8 cellular contexts compared by ENCODE assay signal in the genomic region with DNA sequence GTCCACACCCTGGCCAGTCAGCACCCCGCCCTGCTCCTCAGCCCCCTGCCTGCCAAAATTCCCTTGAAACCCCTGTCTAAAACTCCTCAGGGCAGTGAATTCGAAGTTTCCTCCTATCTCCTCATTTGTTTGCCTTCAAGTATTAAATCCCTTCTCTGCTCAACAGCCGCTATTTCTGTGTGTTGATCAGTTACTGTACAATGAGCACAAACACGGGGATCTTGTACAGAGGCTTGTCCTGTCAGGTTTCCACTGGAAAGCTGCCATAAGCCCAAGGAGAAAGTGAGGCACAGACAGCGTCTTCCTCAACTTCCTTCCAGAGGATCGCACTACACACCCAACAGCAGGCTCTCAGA. TPM values are rescaled to one million over a fixed set of nuclear protein-coding genes. Genes with fewer than 3 reads are reported as not detected.
DNase-seq lines count a peak whose midpoint lies in the region; ATAC-seq, FAIRE-seq and TF ChIP-seq lines count a peak whose summit lies in the region.
"Not testable (repeated sequence)": the region's sequence is repeated elsewhere in the genome, so short reads cannot be mapped to it uniquely, and the experiment has no call there.

No MANE protein-coding gene starts in this region.

- not testable (repeated sequence) for H4K91ac ChIP-seq in mesenchymal stem cell (ENCODE audit: low read length)

- H2AFZ ChIP-seq in keratinocyte (ENCODE audit: control insufficient read depth, low read length), result peak overlapping the region; percentile 10
- not testable (repeated sequence) for H2AFZ ChIP-seq in mesenchymal stem cell (ENCODE audit: low read depth, low read length)

- H3K27ac Mint-ChIP-seq in type B pancreatic cell, result peak overlapping the region; percentile 70

- not testable (repeated sequence) for H3K4ac ChIP-seq in mesenchymal stem cell (ENCODE audit: low read depth in 1 of 2, low read length in 2 of 2)

- dilution Hi-C loops in keratinocyte (cut with MboI; ENCODE audit: extremely low pct_ligation_motif_present, low sequenced_read_pairs), result not testable (repeated sequence)

- not testable (repeated sequence) for TF ChIP-seq EP300 in A549 (IDR thresholded peaks at IDR 0.05)

- H2BK120ac ChIP-seq in mesenchymal stem cell (ENCODE audit: low read depth, low read length), result not testable (repeated sequence)

- not testable (repeated sequence) for DNase-seq in A549 (ENCODE audit: low read depth in 1 of 2, low spot score in 1 of 2); RWPE1 (ENCODE audit: low spot score); keratinocyte (ENCODE audit: low read depth, low spot score); mesenchymal stem cell; type B pancreatic cell (ENCODE audit: extremely low spot score, unreplicated experiment)
- peak; percentile 27 for DNase-seq in HT1080 (ENCODE audit: low read depth)
- DNase-seq in bronchial epithelial cell (ENCODE audit: low read depth), result peak; percentile 78

- H3K9ac ChIP-seq in keratinocyte (ENCODE audit: control insufficient read depth, extremely low read depth, insufficient read depth, low read length) (peak overlapping the region; percentile 44), mesenchymal stem cell (ENCODE audit: low read length) (peak overlapping the region; percentile 49)

- not testable (repeated sequence) for H3K23ac ChIP-seq in mesenchymal stem cell (ENCODE audit: low read length in 2 of 2)

- POLR2A ChIA-PET in A549 (lab: Yijun Ruan, JAX); RWPE1 (lab: Yijun Ruan, JAX; ENCODE audit: low non-redundant PET): not testable (repeated sequence)

- not testable (repeated sequence) for H3K79me1 ChIP-seq in mesenchymal stem cell (replicated peaks; ENCODE audit: low read length, poor library complexity, severe bottlenecking)

- H3K36me3 ChIP-seq in bronchial epithelial cell (ENCODE audit: control insufficient read depth, insufficient read depth, low read length); keratinocyte (ENCODE audit: control insufficient read depth in 2 of 2, extremely low read depth in 1 of 2, insufficient read depth in 2 of 2, low read length in 2 of 2); mesenchymal stem cell (ENCODE audit: control insufficient read depth in 1 of 2, insufficient read depth in 2 of 2, low read depth in 1 of 2, low read length in 2 of 2): not testable (repeated sequence)

- H3K4me3 ChIP-seq in A549; bronchial epithelial cell (ENCODE audit: low read depth, low read length); keratinocyte (ENCODE audit: control insufficient read depth in 2 of 3, extremely low read depth in 1 of 3, insufficient read depth in 2 of 3, low read depth in 1 of 3, low read length in 3 of 3); mesenchymal stem cell (ENCODE audit: insufficient read depth in 1 of 2, low read depth in 1 of 2, low read length in 2 of 2): not testable (repeated sequence)

- H2AK5ac ChIP-seq in mesenchymal stem cell (ENCODE audit: low read length, severe bottlenecking), result not testable (repeated sequence)

- not testable (repeated sequence) for H4K20me1 ChIP-seq in keratinocyte (ENCODE audit: control insufficient read depth, extremely low read depth, insufficient read depth, low read length)

- H2BK15ac ChIP-seq in mesenchymal stem cell (ENCODE audit: low read depth, poor library complexity, severe bottlenecking), result not testable (repeated sequence)

- H3K27ac ChIP-seq in A549, result peak overlapping the region; percentile 89 to 91
- H3K27ac ChIP-seq in RWPE1, result peak overlapping the region; percentile 67
- peak overlapping the region; percentile 68 for H3K27ac ChIP-seq in keratinocyte (ENCODE audit: control insufficient read depth, insufficient read depth, low read length)
- not testable (repeated sequence) for H3K27ac ChIP-seq in mesenchymal stem cell (ENCODE audit: low read length, poor library complexity, severe bottlenecking)

- CTCF ChIA-PET in A549 (lab: Yijun Ruan, JAX), result not testable (repeated sequence)
- CTCF ChIA-PET in RWPE1 (lab: Yijun Ruan, JAX), result interaction anchor here (0.6 kb wide), 1 partner anchor 54 kb away, joined by 5 read pairs; no protein-coding TSS in a partner anchor

- not testable (repeated sequence) for TF ChIP-seq POLR2A in A549 (IDR thresholded peaks at IDR 0.05; ENCODE audit: low read length)

- H4K8ac ChIP-seq in mesenchymal stem cell (ENCODE audit: low read length), result not testable (repeated sequence)

- H3K79me2 ChIP-seq in keratinocyte (ENCODE audit: control insufficient read depth, insufficient read depth, low read length), result not testable (repeated sequence)

- H2BK12ac ChIP-seq in mesenchymal stem cell (ENCODE audit: low read length in 2 of 2), result not testable (repeated sequence)

- not testable (repeated sequence) for H3K36me3 Mint-ChIP-seq in type B pancreatic cell

- not testable (repeated sequence) for H3K18ac ChIP-seq in mesenchymal stem cell (ENCODE audit: low read depth in 1 of 2, low read length in 2 of 2)

- H3K4me3 Mint-ChIP-seq in type B pancreatic cell, result not testable (repeated sequence)

- H3K4me2 ChIP-seq in A549 (peak overlapping the region; percentile 62), keratinocyte (ENCODE audit: control insufficient read depth, extremely low read depth, insufficient read depth, low read depth, low read length) (peak overlapping the region; percentile 72)
- H3K4me2 ChIP-seq in mesenchymal stem cell (ENCODE audit: low read length, poor library complexity, severe bottlenecking), result not testable (repeated sequence)

- 36% methylated on average over 6 of the region's 6 CpGs for WGBS in A549 (ENCODE audit: missing lambda C conversion rate)
- 32% methylated on average over 2 of the region's 6 CpGs for WGBS in mesenchymal stem cell

- TF ChIP-seq CTCF in A549 (IDR thresholded peaks at IDR 0.05); RWPE1 (conservative IDR thresholded peaks at IDR 0.05; ENCODE audit: low read depth); bronchial epithelial cell (IDR thresholded peaks at IDR 0.05; ENCODE audit: insufficient read depth, low read length, severe bottlenecking); keratinocyte (optimal IDR thresholded peaks at IDR 0.05 in 1 of 3, IDR thresholded peaks at IDR 0.05 in 1 of 3, conservative IDR thresholded peaks at IDR 0.05 in 1 of 3; ENCODE audit: extremely low read depth in 1 of 3, insufficient read depth in 2 of 3, low read length in 3 of 3); type B pancreatic cell (conservative IDR thresholded peaks at IDR 0.05): not testable (repeated sequence)

- not testable (repeated sequence) for H2BK5ac ChIP-seq in mesenchymal stem cell (ENCODE audit: low read depth, low read length, poor library complexity, severe bottlenecking)

- H3K9me3 ChIP-seq in A549, result peaks cover 11% of the 10 kb centered on the region; the same call in 2 of the 3 replicates
- not testable (repeated sequence) for H3K9me3 ChIP-seq in keratinocyte (ENCODE audit: control insufficient read depth, low read depth, low read length); mesenchymal stem cell (ENCODE audit: control insufficient read depth, low read length)

- not testable (repeated sequence) for H3K9me1 ChIP-seq in keratinocyte (ENCODE audit: control insufficient read depth, extremely low read depth, insufficient read depth, low read length)

- not testable (repeated sequence) for H3K4me1 Mint-ChIP-seq in type B pancreatic cell (ENCODE audit: unreplicated experiment)

- not testable (repeated sequence) for TF ChIP-seq RAD21 in A549 (conservative IDR thresholded peaks at IDR 0.05 in 1 of 2, IDR thresholded peaks at IDR 0.05 in 1 of 2)

- not testable (repeated sequence) for H3K14ac ChIP-seq in mesenchymal stem cell (ENCODE audit: low read length in 2 of 2)

- ATAC-seq in A549 (0 out of 6 replicates have a peak, but pooled peaks of 1 of the 2 experiments have one; percentile 9), esophagus mucosa (peak; percentile 19)

- H3K27me3 Mint-ChIP-seq in type B pancreatic cell, result not testable (repeated sequence)

- H3K9me3 Mint-ChIP-seq in type B pancreatic cell, result not testable (repeated sequence)

- FAIRE-seq in A549 (lab: Jason Lieb, UNC); keratinocyte (lab: Jason Lieb, UNC): not testable (repeated sequence)
- FAIRE-seq in bronchial epithelial cell (lab: Jason Lieb, UNC), result peak; percentile 83

- H3K4me1 ChIP-seq in A549, result peaks cover 61% of the 10 kb centered on the region
- peaks cover 42% of the 10 kb centered on the region for H3K4me1 ChIP-seq in keratinocyte (ENCODE audit: control insufficient read depth, extremely low read depth, insufficient read depth, low read length)
- not testable (repeated sequence) for H3K4me1 ChIP-seq in mesenchymal stem cell (ENCODE audit: control insufficient read depth, insufficient read depth, low read depth, low read length)

- not testable (repeated sequence) for H3K27me3 ChIP-seq in bronchial epithelial cell (ENCODE audit: control insufficient read depth, insufficient read depth, low read length); keratinocyte (ENCODE audit: control insufficient read depth, extremely low read depth, insufficient read depth, low read length); mesenchymal stem cell (ENCODE audit: control insufficient read depth in 1 of 2, insufficient read depth in 1 of 2, low read length in 2 of 2)

RNA-seq across cellular contexts. Expression of gene AKR1C1, which starts 23.2 kb away (rescaled TPM):
- polyA plus RNA-seq in A549 (2011; rRNA removed), result 1,148 and 1,445 TPM in 2 replicates
- 341 and 343 TPM in 2 replicates for polyA plus RNA-seq in A549 (2012; cell fraction: cytosol; rRNA removed)
- polyA plus RNA-seq in A549 (2012; cell fraction: nucleus; rRNA removed), result 297 and 392 TPM in 2 replicates
- polyA plus RNA-seq in A549 (2017; fragmentation: RNase III; extraction: RNeasy Plus Mini Kit Qiagen cat#74134 plus additional on column Dnase treatment), result 642 to 1,056 TPM (median 970 TPM) in 3 replicates
- polyA minus RNA-seq in A549 (2011; rRNA and poly(A)+ RNA removed), result 365 and 496 TPM in 2 replicates
- total RNA-seq in HT1080 (2014; rRNA removed; shearing (Covaris generic)), result 3.1 and 3.9 TPM in 2 replicates
- polyA plus RNA-seq in HT1080 (2015; cell fraction: cytosol; rRNA removed), result 1.0 and 1.7 TPM in 2 replicates
- 0.96 and 1.7 TPM in 2 replicates for polyA plus RNA-seq in HT1080 (2015; cell fraction: nucleus; rRNA removed)
- total RNA-seq in bronchial epithelial cell, result 63.2 and 113 TPM in 2 replicates
- total RNA-seq in esophagus mucosa, result 54.2 TPM
- polyA plus RNA-seq in keratinocyte, result 19.5 to 33.9 TPM (median 28.1 TPM) in 3 replicates
- 19.3 TPM for polyA plus RNA-seq in keratinocyte (2011; ENCODE audit: low read depth)
- polyA plus RNA-seq in keratinocyte (2011; cell fraction: cytosol; rRNA removed), result 25.1 and 37.8 TPM in 2 replicates
- polyA plus RNA-seq in keratinocyte (2011; cell fraction: nucleus; rRNA removed), result 30.1 and 33.5 TPM in 2 replicates
- polyA plus RNA-seq in keratinocyte (2012; ENCODE audit: low replicate concordance), result 9.3 and 37.8 TPM in 2 replicates
- polyA minus RNA-seq in keratinocyte, result 8.8 to 26.9 TPM (median 23.3 TPM) in 3 replicates
- polyA minus RNA-seq in keratinocyte (2011; cell fraction: cytosol; rRNA and poly(A)+ RNA removed), result 6.9 TPM
- polyA minus RNA-seq in keratinocyte (2011; cell fraction: nucleus; rRNA and poly(A)+ RNA removed), result 14.8 and 37.4 TPM in 2 replicates
- polyA plus RNA-seq in mesenchymal stem cell (2013, experiment 1 of 2), result 22.4 TPM
- polyA plus RNA-seq in mesenchymal stem cell (2013, experiment 2 of 2), result 22.7 TPM
- total RNA-seq in type B pancreatic cell (ENCODE audit: low replicate concordance), result 14.5 and 18.6 TPM in 2 replicates
